In the genomic region with DNA sequence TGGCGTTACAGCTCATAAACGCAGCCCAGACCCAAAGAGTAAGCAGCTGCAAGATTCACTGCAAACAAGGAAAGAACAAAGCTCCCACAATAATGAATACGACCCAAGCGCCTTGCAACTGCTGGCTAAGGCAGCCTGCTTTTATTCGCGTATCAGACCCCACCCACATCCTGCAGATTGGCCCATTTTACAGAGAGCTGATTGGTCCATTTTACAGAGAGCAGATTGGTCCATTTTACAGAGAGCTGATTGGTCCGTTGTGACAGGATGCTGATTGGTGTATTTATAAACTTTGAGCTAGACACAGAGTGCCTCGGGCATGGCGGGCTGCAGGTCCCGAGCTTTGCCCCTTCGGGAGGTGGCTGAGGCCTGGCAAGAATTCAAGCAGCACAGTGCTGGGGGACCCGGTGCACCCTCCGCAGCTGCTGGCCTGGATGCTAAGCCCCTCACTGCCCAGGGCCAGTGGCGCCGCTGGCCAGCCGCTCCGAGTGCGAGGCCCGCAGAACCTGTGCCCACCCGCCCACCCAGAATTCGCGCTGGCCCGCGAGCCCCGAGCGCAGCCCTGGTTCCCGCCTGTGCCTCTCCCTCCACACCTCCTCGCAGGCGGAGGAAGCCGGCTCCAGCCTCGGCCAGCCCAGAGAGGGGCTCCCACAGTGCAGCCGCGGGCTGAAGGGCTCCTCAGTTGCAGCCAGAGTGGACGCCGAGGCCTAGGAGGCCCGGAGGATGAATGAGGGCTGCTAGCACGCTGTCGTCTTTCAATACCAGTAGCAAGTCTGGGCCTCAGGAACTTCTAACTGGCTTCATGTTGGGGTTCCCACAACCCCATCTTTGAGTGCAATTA, we compare ENCODE assay signal across 21 cellular contexts. TPM values are rescaled to one million over a fixed set of nuclear protein-coding genes. Genes with fewer than 3 reads are reported as not detected.
DNase-seq lines count a peak whose midpoint lies in the region; ATAC-seq and TF ChIP-seq lines count a peak whose summit lies in the region.
"Had no signal": no experiment of that assay in that cellular context is flagged by ENCODE, and none has a peak within 500 bp of the region (broad histone marks: within the 10 kb centered on the region; RNA-seq: fewer than 3 reads in every experiment).

No MANE protein-coding gene starts in this region.

- H2AK5ac ChIP-seq in trophoblast cell (ENCODE audit: low read length): no peak overlapping the region

- H4K8ac ChIP-seq in trophoblast cell (ENCODE audit: low read depth, low read length): no peak overlapping the region

- H2AFZ ChIP-seq in DND-41 (ENCODE audit: low read depth, low read length) (no peak overlapping the region), PC-9 (no peak overlapping the region), trophoblast cell (ENCODE audit: insufficient read depth, low read length, poor library complexity) (no peak overlapping the region)
- H2AFZ ChIP-seq: GM23248 had no signal

- peaks cover 4% of the 10 kb centered on the region; the same call in 1 of the 2 replicates for H3K4me1 ChIP-seq in DND-41 (ENCODE audit: insufficient read depth, low read length)
- H3K4me1 ChIP-seq in PC-9 (replicated peaks; ENCODE audit: insufficient read depth): peaks cover 9% of the 10 kb centered on the region; the same call in 1 of the 2 replicates
- no peaks in the 10 kb centered on the region for H3K4me1 ChIP-seq in trophoblast cell (ENCODE audit: control insufficient read depth in 1 of 2, insufficient read depth in 2 of 2, low read length in 2 of 2)
- H3K4me1 ChIP-seq: Caco-2 had no signal

- H3K36me3 ChIP-seq in DND-41 (ENCODE audit: insufficient read depth, low read length) (no peaks in the 10 kb centered on the region), PC-9 (ENCODE audit: low read depth) (no peaks in the 10 kb centered on the region), trophoblast cell (ENCODE audit: control insufficient read depth in 1 of 2, insufficient read depth in 2 of 2, low read length in 2 of 2) (no peaks in the 10 kb centered on the region)

- H3K79me2 ChIP-seq in DND-41 (ENCODE audit: insufficient read depth, low read length) (no peaks in the 10 kb centered on the region), PC-9 (ENCODE audit: low read depth) (no peaks in the 10 kb centered on the region), trophoblast cell (ENCODE audit: control insufficient read depth, insufficient read depth, low read length, poor library complexity) (no peaks in the 10 kb centered on the region)

- H3K14ac ChIP-seq in trophoblast cell (ENCODE audit: low read length): no peak overlapping the region

- H3K4me3 ChIP-seq in DND-41 (ENCODE audit: low read depth in 1 of 2, low read length in 2 of 2) (no peak overlapping the region), PC-9 (no peak overlapping the region), trophoblast cell (ENCODE audit: low read depth, low read length) (peak overlapping the region; percentile 15)
- H3K4me3 ChIP-seq: GM12878, GM23248 had no signal

- H3K79me1 ChIP-seq in trophoblast cell (ENCODE audit: low read length): no peaks in the 10 kb centered on the region

- TF ChIP-seq CTCF in C4-2B (conservative IDR thresholded peaks at IDR 0.05): no peak
- no peak for TF ChIP-seq CTCF in DND-41 (IDR thresholded peaks at IDR 0.05; ENCODE audit: borderline replicate concordance, extremely low read depth, low read length, poor library complexity, severe bottlenecking)
- no peak for TF ChIP-seq CTCF in PC-9 (conservative IDR thresholded peaks at IDR 0.05)

- no peak overlapping the region for H2BK5ac ChIP-seq in trophoblast cell (ENCODE audit: low read depth, low read length, poor library complexity)

- intact Hi-C loops in PC-9 (cut with micrococcal nuclease; ENCODE audit: unreplicated experiment): no loop called here

- CTCF ChIA-PET in PC-9 (lab: Charles Lee): interaction anchor here (0.5 kb wide), 1 partner anchor 273 kb away, joined by 10 read pairs; no protein-coding TSS in a partner anchor

- no peaks in the 10 kb centered on the region for H3K27me3 ChIP-seq in DND-41 (ENCODE audit: insufficient read depth, low read length, poor library complexity)
- no peaks in the 10 kb centered on the region for H3K27me3 ChIP-seq in PC-9 (ENCODE audit: insufficient read depth, low read depth)
- no peaks in the 10 kb centered on the region for H3K27me3 ChIP-seq in trophoblast cell (ENCODE audit: insufficient read depth, low read length)

- H3K9me2 ChIP-seq in PC-9 (ENCODE audit: insufficient read depth): no peaks in the 10 kb centered on the region

- H4K91ac ChIP-seq in trophoblast cell (ENCODE audit: low read depth, low read length): no peak overlapping the region

- no peaks in the 10 kb centered on the region for H3K9me3 ChIP-seq in DND-41 (ENCODE audit: insufficient read depth, low read length, severe bottlenecking)
- H3K9me3 ChIP-seq in PC-9 (ENCODE audit: insufficient read depth, low read depth): no peaks in the 10 kb centered on the region
- peaks cover 5% of the 10 kb centered on the region for H3K9me3 ChIP-seq in trophoblast cell (ENCODE audit: insufficient read depth, low read depth, low read length)
- H3K9me3 ChIP-seq: Caco-2 had no signal

- peak overlapping the region; percentile 19 for H3K27ac ChIP-seq in C4-2B
- no peak overlapping the region for H3K27ac ChIP-seq in DND-41 (ENCODE audit: low read length)
- H3K27ac ChIP-seq in PC-9: no peak overlapping the region
- no peak overlapping the region for H3K27ac ChIP-seq in trophoblast cell (ENCODE audit: low read depth, low read length)
- H3K27ac ChIP-seq: GM23248 had no signal

- H3K18ac ChIP-seq in trophoblast cell (ENCODE audit: low read length): no peak overlapping the region

- H4K20me1 ChIP-seq in DND-41 (ENCODE audit: insufficient read depth, low read length) (no peaks in the 10 kb centered on the region), PC-9 (ENCODE audit: insufficient read depth) (no peaks in the 10 kb centered on the region)

- H3K4ac ChIP-seq in trophoblast cell (ENCODE audit: low read depth, low read length): no peak overlapping the region

- POLR2A ChIA-PET in PC-9 (lab: Charles Lee; ENCODE audit: unreplicated experiment): no interaction called here

- no CpG with 5 or more reads among the region's 38 CpGs for WGBS in trophoblast cell (ENCODE audit: extremely low coverage, insufficient coverage, insufficient read length)

- H3F3A ChIP-seq in PC-9 (ENCODE audit: insufficient read depth, low read depth): no peaks in the 10 kb centered on the region; the same call in 1 of the 2 replicates

- no peak overlapping the region for H3K23ac ChIP-seq in trophoblast cell (ENCODE audit: low read length)

- no peak overlapping the region for H2BK120ac ChIP-seq in trophoblast cell (ENCODE audit: insufficient read depth, low read length, poor library complexity)

- DNase-seq in DND-41 (peak; percentile 30), PC-9 (no peak), trophoblast cell (no peak), HT-29 (ENCODE audit: low spot score) (no peak), NCI-H2081 (lab: John Stamatoyannopoulos, UW) (no peak)
- DNase-seq: C1 segment of cervical spinal cord; Caco-2; CD4-positive, CD25-positive, alpha-beta regulatory T cell; CD8-positive, alpha-beta T cell; DMS153; EL; GDM1; GM23248; H7; HCEC 1CT had no signal

- H2BK12ac ChIP-seq in trophoblast cell (ENCODE audit: low read length): no peak overlapping the region

- no peak overlapping the region for H4K12ac ChIP-seq in trophoblast cell (ENCODE audit: low read depth, low read length)

- H3K4me2 ChIP-seq in DND-41 (ENCODE audit: insufficient read depth, low read length) (no peak overlapping the region), PC-9 (peak overlapping the region; percentile 21; the same call in 1 of the 2 replicates), trophoblast cell (ENCODE audit: low read length) (no peak overlapping the region)

- ATAC-seq in DND-41 (ENCODE audit: insufficient read depth, low read depth) (0 out of 3 replicates have a peak, but pooled peaks have one; percentile 29), HG03469 (IDR thresholded peaks at IDR 0.05; ENCODE audit: unreplicated experiment) (no peak), HG02759 (IDR thresholded peaks at IDR 0.05; ENCODE audit: unreplicated experiment) (no peak)
- ATAC-seq: CD8-positive, alpha-beta T cell; GM12878 had no signal

- BruUV-seq in PC-9 (replicated peaks; lab: Mats Ljungman, UMichigan): no TSS peak

- H3K9ac ChIP-seq in DND-41 (ENCODE audit: low read depth, low read length): no peak overlapping the region
- no peak overlapping the region for H3K9ac ChIP-seq in trophoblast cell (ENCODE audit: low read length)
- H3K9ac ChIP-seq: GM23248 had no signal

RNA-seq across cellular contexts. Expression of a gene that starts 11.2 kb away (rescaled TPM):
- total RNA-seq in PC-9 (2021): 1,786 and 2,008 TPM in 2 replicates
- polyA plus RNA-seq in trophoblast cell (2013): 1,291 and 1,293 TPM in 2 replicates
- 2,917 and 3,132 TPM in 2 replicates for total RNA-seq in HT-29 (2014; rRNA removed; shearing (Covaris generic))

RNA-seq across cellular contexts. Expression of a gene that starts 28.9 kb away (rescaled TPM):
- 5.0 and 6.4 TPM in 2 replicates for total RNA-seq in PC-9 (2021)
- polyA plus RNA-seq in trophoblast cell (2013): 0.05 and 0.08 TPM in 2 replicates
- 0.03 and 0.08 TPM in 2 replicates for total RNA-seq in HT-29 (2014; rRNA removed; shearing (Covaris generic))
- total RNA-seq: A172, A673, GM23248 had no signal
- polyA plus RNA-seq: GM23248 had no signal

RNA-seq across cellular contexts. Expression of a gene that starts 44.6 kb away (rescaled TPM):
- total RNA-seq in PC-9 (2021): 16.8 and 19.1 TPM in 2 replicates
- polyA plus RNA-seq in trophoblast cell (2013): 5.7 TPM in 2 replicates
- total RNA-seq in HT-29 (2014; rRNA removed; shearing (Covaris generic)): 20.0 and 20.7 TPM in 2 replicates
